Comparison of ENCODE assay signal across 34 cellular contexts in genomic region chr13:101875091-101875490, GRCh38.
"Had no signal": no experiment of that assay in that cellular context is flagged by ENCODE, and none has a peak within 500 bp of the region (broad histone marks: within the 10 kb centered on the region; RNA-seq: fewer than 3 reads in every experiment).

No MANE protein-coding gene starts in this region.

- H3K36me3 ChIP-seq: ascending aorta, cardiac muscle cell, colonic mucosa, esophagus squamous epithelium, heart right ventricle, left ventricle myocardium inferior, stomach, thyroid gland, upper lobe of left lung, vagina, WERI-Rb-1 had no signal

- H3K4me1 ChIP-seq: ascending aorta, colonic mucosa, esophagus squamous epithelium, left ventricle myocardium inferior, stomach, thyroid gland, upper lobe of left lung, vagina had no signal

- H3K4me3 ChIP-seq: ascending aorta, cardiac muscle cell, colonic mucosa, esophagus squamous epithelium, heart right ventricle, left ventricle myocardium inferior, lung, mucosa of descending colon, stomach, thyroid gland, upper lobe of left lung, vagina had no signal

- H3K4me3 Mint-ChIP-seq: activated CD4-positive, alpha-beta memory T cell treated with anti-CD3 and anti-CD28 coated beads for 36 hours; activated CD4-positive, alpha-beta T cell treated with anti-CD3 and anti-CD28 coated beads, Interleukin-2, amount 10 ng/mL, durations not matched to agents 24 days and 14 days; activated naive CD4-positive, alpha-beta T cell treated with anti-CD3 and anti-CD28 coated beads, Interleukin-2, amount 10 ng/mL, durations not matched to agents 7 days and 5 days; activated naive CD8-positive, alpha-beta T cell treated with anti-CD3 and anti-CD28 coated beads, Interleukin-2, amount 10 ng/mL, durations not matched to agents 7 days and 5 days; activated T-helper 1 cell treated with anti-CD3 and anti-CD28 coated beads, Interleukin-12 subunit alpha, Interleukin-12 subunit beta, Interleukin-2, Interleukin-4 antibody, amounts not matched to agents 30 ng/mL and 10 ng/mL and 1 ng/mL, durations not matched to agents 14 hours and 24 hours and 36 hours; brain; nephron; stimulated activated naive B cell treated with anti-CD40 and anti-IgM and Interleukin-4, amounts not matched to agents 10 μg/mL and 1 μg/mL and 100 μg/mL, for 72 hours had no signal

- H3K27ac ChIP-seq: ascending aorta, cardiac muscle cell, colonic mucosa, epithelial cell of prostate, esophagus squamous epithelium, heart right ventricle, left ventricle myocardium inferior, stomach, thyroid gland, upper lobe of left lung, vagina, WERI-Rb-1 had no signal

- H3K4me1 Mint-ChIP-seq: activated CD4-positive, alpha-beta T cell treated with anti-CD3 and anti-CD28 coated beads, Interleukin-2, amount 10 ng/mL, durations not matched to agents 24 days and 14 days; activated naive CD4-positive, alpha-beta T cell treated with anti-CD3 and anti-CD28 coated beads, Interleukin-2, amount 10 ng/mL, durations not matched to agents 7 days and 5 days; activated naive CD8-positive, alpha-beta T cell treated with anti-CD3 and anti-CD28 coated beads, Interleukin-2, amount 10 ng/mL, durations not matched to agents 7 days and 5 days; nephron; stimulated activated naive B cell treated with anti-CD40 and anti-IgM and Interleukin-4, amounts not matched to agents 10 μg/mL and 1 μg/mL and 100 μg/mL, for 72 hours had no signal

- H3K36me3 Mint-ChIP-seq: activated CD4-positive, alpha-beta memory T cell treated with anti-CD3 and anti-CD28 coated beads for 36 hours; activated naive CD4-positive, alpha-beta T cell treated with anti-CD3 and anti-CD28 coated beads, Interleukin-2, amount 10 ng/mL, durations not matched to agents 7 days and 5 days; activated naive CD8-positive, alpha-beta T cell treated with anti-CD3 and anti-CD28 coated beads, Interleukin-2, amount 10 ng/mL, durations not matched to agents 7 days and 5 days; brain; stimulated activated naive B cell treated with anti-CD40 and anti-IgM and Interleukin-4, amounts not matched to agents 10 μg/mL and 1 μg/mL and 100 μg/mL, for 72 hours had no signal

- H3K27me3 Mint-ChIP-seq: activated CD4-positive, alpha-beta T cell treated with anti-CD3 and anti-CD28 coated beads, Interleukin-2, amount 10 ng/mL, durations not matched to agents 24 days and 14 days; activated naive CD4-positive, alpha-beta T cell treated with anti-CD3 and anti-CD28 coated beads, Interleukin-2, amount 10 ng/mL, durations not matched to agents 7 days and 5 days; brain; stimulated activated naive B cell treated with anti-CD40 and anti-IgM and Interleukin-4, amounts not matched to agents 10 μg/mL and 1 μg/mL and 100 μg/mL, for 72 hours had no signal

- H3K27ac Mint-ChIP-seq: activated CD4-positive, alpha-beta memory T cell treated with anti-CD3 and anti-CD28 coated beads for 36 hours; activated CD4-positive, alpha-beta T cell treated with anti-CD3 and anti-CD28 coated beads, Interleukin-2, amount 10 ng/mL, durations not matched to agents 24 days and 14 days; activated naive CD4-positive, alpha-beta T cell treated with anti-CD3 and anti-CD28 coated beads, Interleukin-2, amount 10 ng/mL, durations not matched to agents 7 days and 5 days; activated naive CD8-positive, alpha-beta T cell treated with anti-CD3 and anti-CD28 coated beads, Interleukin-2, amount 10 ng/mL, durations not matched to agents 7 days and 5 days; activated T-helper 1 cell treated with anti-CD3 and anti-CD28 coated beads, Interleukin-12 subunit alpha, Interleukin-12 subunit beta, Interleukin-2, Interleukin-4 antibody, amounts not matched to agents 30 ng/mL and 10 ng/mL and 1 ng/mL, durations not matched to agents 14 hours and 24 hours and 36 hours; nephron; stimulated activated naive B cell treated with anti-CD40 and anti-IgM and Interleukin-4, amounts not matched to agents 10 μg/mL and 1 μg/mL and 100 μg/mL, for 72 hours had no signal

- DNase-seq: activated CD4-positive, alpha-beta memory T cell treated with anti-CD3 and anti-CD28 coated beads for 36 hours; activated CD4-positive, alpha-beta T cell treated with anti-CD3 and anti-CD28 coated beads, Interleukin-2, amount 10 ng/mL, durations not matched to agents 24 days and 14 days; activated CD4-positive, CD25-positive, alpha-beta regulatory T cell treated with anti-CD3 and anti-CD28 coated beads, Interleukin-2, amount 50 U/mL, for 72 hours; activated CD8-positive, alpha-beta memory T cell treated with anti-CD3 and anti-CD28 coated beads, Interleukin-2, amount 50 U/mL, for 4 hours; activated gamma-delta T cell; activated naive CD4-positive, alpha-beta T cell treated with anti-CD3 and anti-CD28 coated beads, Interleukin-2, amount 10 ng/mL, durations not matched to agents 7 days and 5 days; activated naive CD8-positive, alpha-beta T cell treated with anti-CD3 and anti-CD28 coated beads, Interleukin-2, amount 10 ng/mL, durations not matched to agents 7 days and 5 days; activated T-cell treated with anti-CD3 and anti-CD28 coated beads, Interleukin-2, amount 50 U/mL, for 1 hour; cerebellar nuclear complex; colonic mucosa; effector CD8-positive, alpha-beta T cell; esophagus squamous epithelium; foreskin melanocyte; heart right ventricle; islet precursor cell; left ventricle myocardium inferior; mucosa of descending colon; posterior cingulate gyrus; right cardiac atrium; stimulated activated CD4-positive, alpha-beta T cell treated with anti-CD3 and anti-CD28 coated beads, Interleukin-15, amount 100 ng/mL, for 24 hours; stimulated activated CD4-positive, alpha-beta T cell treated with anti-CD3 and anti-CD28 coated beads, Interleukin-2, amount 100 ng/mL, for 24 hours; stimulated activated naive B cell treated with anti-CD40 and anti-IgM and Interleukin-4, amounts not matched to agents 10 μg/mL and 1 μg/mL and 100 μg/mL, for 72 hours; stomach; thyroid gland; upper lobe of left lung; WERI-Rb-1 had no signal

- H3K9me3 ChIP-seq: ascending aorta, colonic mucosa, esophagus squamous epithelium, heart right ventricle, left ventricle myocardium inferior, mucosa of descending colon, stomach, thyroid gland, upper lobe of left lung, vagina had no signal

- ATAC-seq: mucosa of descending colon; right cardiac atrium; stimulated activated naive B cell treated with anti-CD40 and anti-IgM and Interleukin-4, amounts not matched to agents 10 μg/mL and 1 μg/mL and 100 μg/mL, for 72 hours had no signal

- H3K27me3 ChIP-seq: ascending aorta, cardiac muscle cell, colonic mucosa, esophagus squamous epithelium, heart right ventricle, thyroid gland, upper lobe of left lung, vagina had no signal

- H3K9me3 Mint-ChIP-seq: activated CD4-positive, alpha-beta memory T cell treated with anti-CD3 and anti-CD28 coated beads for 36 hours; activated CD4-positive, alpha-beta T cell treated with anti-CD3 and anti-CD28 coated beads, Interleukin-2, amount 10 ng/mL, durations not matched to agents 24 days and 14 days; activated naive CD4-positive, alpha-beta T cell treated with anti-CD3 and anti-CD28 coated beads, Interleukin-2, amount 10 ng/mL, durations not matched to agents 7 days and 5 days; activated naive CD8-positive, alpha-beta T cell treated with anti-CD3 and anti-CD28 coated beads, Interleukin-2, amount 10 ng/mL, durations not matched to agents 7 days and 5 days; activated T-helper 1 cell treated with anti-CD3 and anti-CD28 coated beads, Interleukin-12 subunit alpha, Interleukin-12 subunit beta, Interleukin-2, Interleukin-4 antibody, amounts not matched to agents 30 ng/mL and 10 ng/mL and 1 ng/mL, durations not matched to agents 14 hours and 24 hours and 36 hours; brain; nephron; stimulated activated naive B cell treated with anti-CD40 and anti-IgM and Interleukin-4, amounts not matched to agents 10 μg/mL and 1 μg/mL and 100 μg/mL, for 72 hours had no signal
